Comparison of ENCODE assay signal across 27 cellular contexts in the genomic region with DNA sequence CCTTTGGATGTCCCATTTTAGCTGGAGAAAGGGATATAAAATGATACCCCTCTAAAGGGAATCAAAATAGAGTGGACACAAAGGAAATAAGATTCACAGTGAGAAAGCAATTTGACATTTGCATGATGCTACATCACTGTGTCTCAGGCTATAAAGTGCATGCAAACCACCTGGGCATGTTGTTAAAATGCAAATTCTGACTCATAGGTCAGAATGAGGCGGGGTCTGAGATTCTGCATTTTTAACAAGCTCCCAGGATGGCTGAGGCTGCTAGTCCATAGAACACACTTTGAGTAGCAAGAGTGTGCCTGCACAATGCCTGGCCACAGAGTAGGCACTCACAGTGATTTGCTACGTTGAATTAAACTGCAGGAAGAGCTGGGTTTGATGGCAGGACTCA. TPM values are rescaled to one million over a fixed set of nuclear protein-coding genes. Genes with fewer than 3 reads are reported as not detected.
"Had no signal": no experiment of that assay in that cellular context is flagged by ENCODE, and none has a peak within 500 bp of the region (broad histone marks: within the 10 kb centered on the region; RNA-seq: fewer than 3 reads in every experiment).

No MANE protein-coding gene starts in this region.

- H3K27ac ChIP-seq: epithelial cell of prostate, gastrocnemius medialis, hepatocyte, left lung, prostate gland, right atrium auricular region, testis, tibial artery had no signal

- H3K4me3 Mint-ChIP-seq: naive thymus-derived CD4-positive, alpha-beta T cell; nephron; type B pancreatic cell had no signal

- H3K27me3 ChIP-seq: dorsolateral prefrontal cortex, gastrocnemius medialis, left lung, right atrium auricular region, testis, tibial artery had no signal

- DNase-seq: effector CD4-positive, alpha-beta T cell; foreskin fibroblast; gastrocnemius medialis; left cardiac atrium; left lung; mesenchymal stem cell; naive thymus-derived CD4-positive, alpha-beta T cell; stimulated activated CD4-positive, alpha-beta T cell treated with anti-CD3 and anti-CD28 coated beads, Interleukin-12 subunit alpha, Interleukin-12 subunit beta, amount 100 ng/mL, for 4 hours; stimulated activated CD4-positive, alpha-beta T cell treated with anti-CD3 and anti-CD28 coated beads, Interleukin-1b, Interleukin-23, amount 100 ng/mL, for 48 hours; stimulated activated CD4-positive, alpha-beta T cell treated with anti-CD3 and anti-CD28 coated beads, Interleukin-4, amount 100 ng/mL, for 1 hour; stimulated activated CD8-positive, alpha-beta memory T cell treated with anti-CD3 and anti-CD28 coated beads, Interleukin-4, amount 100 ng/mL, for 48 hours; stimulated activated naive CD4-positive, alpha-beta T cell; testis; tibial artery had no signal

- H3K9me3 ChIP-seq: gastrocnemius medialis, prostate gland, right atrium auricular region, testis, tibial artery had no signal

- H3K4me3 ChIP-seq: dorsolateral prefrontal cortex, gastrocnemius medialis, hepatocyte, left lung, prostate gland, right atrium auricular region, smooth muscle cell, testis, tibial artery had no signal

- H3K36me3 ChIP-seq: gastrocnemius medialis, left lung, prostate gland, right atrium auricular region, tibial artery had no signal

- H3K27ac Mint-ChIP-seq: naive thymus-derived CD4-positive, alpha-beta T cell; nephron; type B pancreatic cell had no signal

- ATAC-seq: esophagus mucosa; gastrocnemius medialis; left cardiac atrium; left lung; naive thymus-derived CD4-positive, alpha-beta T cell; sciatic nerve had no signal

- H3K4me1 ChIP-seq: gastrocnemius medialis, left lung, prostate gland, right atrium auricular region, testis had no signal

- H3K36me3 Mint-ChIP-seq: naive thymus-derived CD4-positive, alpha-beta T cell; type B pancreatic cell had no signal

- H3K9me3 Mint-ChIP-seq: nephron, type B pancreatic cell had no signal

RNA-seq across cellular contexts. Expression of a gene that starts 48.2 kb away (rescaled TPM):
- total RNA-seq: kidney epithelial cell, lung microvascular endothelial cell, osteocyte had no signal
- polyA plus RNA-seq: naive thymus-derived CD4-positive, alpha-beta T cell had no signal
